1 cellular context compared by ENCODE assay signal in the genomic region with DNA sequence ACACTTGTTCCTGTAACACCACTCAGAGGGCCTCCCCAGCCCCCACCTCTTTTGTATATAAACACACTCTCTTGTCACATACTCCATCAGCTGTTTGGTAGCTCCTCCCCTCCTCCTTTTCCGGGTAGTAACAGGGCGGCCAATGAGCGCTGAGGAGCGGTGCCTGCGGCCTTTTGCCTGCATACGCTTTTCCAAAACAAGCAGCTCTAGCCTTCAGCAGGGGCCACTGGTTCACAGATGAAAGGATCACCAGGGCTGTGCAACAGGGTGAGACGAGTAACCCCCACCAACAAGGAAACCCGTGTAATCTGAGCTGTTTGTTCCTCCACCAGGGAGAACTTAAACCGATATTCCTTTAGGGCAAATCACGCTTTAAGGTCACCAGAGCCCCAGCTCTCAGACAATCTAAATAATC.
TF ChIP-seq lines count a peak whose summit lies in the region.

No MANE protein-coding gene starts in this region.

TF ChIP-seq in HepG2, 621 proteins besides CTCF, POLR2A, EP300 and RAD21 (continued from another document and continues in another):
- TF ChIP-seq, protein P1, sequence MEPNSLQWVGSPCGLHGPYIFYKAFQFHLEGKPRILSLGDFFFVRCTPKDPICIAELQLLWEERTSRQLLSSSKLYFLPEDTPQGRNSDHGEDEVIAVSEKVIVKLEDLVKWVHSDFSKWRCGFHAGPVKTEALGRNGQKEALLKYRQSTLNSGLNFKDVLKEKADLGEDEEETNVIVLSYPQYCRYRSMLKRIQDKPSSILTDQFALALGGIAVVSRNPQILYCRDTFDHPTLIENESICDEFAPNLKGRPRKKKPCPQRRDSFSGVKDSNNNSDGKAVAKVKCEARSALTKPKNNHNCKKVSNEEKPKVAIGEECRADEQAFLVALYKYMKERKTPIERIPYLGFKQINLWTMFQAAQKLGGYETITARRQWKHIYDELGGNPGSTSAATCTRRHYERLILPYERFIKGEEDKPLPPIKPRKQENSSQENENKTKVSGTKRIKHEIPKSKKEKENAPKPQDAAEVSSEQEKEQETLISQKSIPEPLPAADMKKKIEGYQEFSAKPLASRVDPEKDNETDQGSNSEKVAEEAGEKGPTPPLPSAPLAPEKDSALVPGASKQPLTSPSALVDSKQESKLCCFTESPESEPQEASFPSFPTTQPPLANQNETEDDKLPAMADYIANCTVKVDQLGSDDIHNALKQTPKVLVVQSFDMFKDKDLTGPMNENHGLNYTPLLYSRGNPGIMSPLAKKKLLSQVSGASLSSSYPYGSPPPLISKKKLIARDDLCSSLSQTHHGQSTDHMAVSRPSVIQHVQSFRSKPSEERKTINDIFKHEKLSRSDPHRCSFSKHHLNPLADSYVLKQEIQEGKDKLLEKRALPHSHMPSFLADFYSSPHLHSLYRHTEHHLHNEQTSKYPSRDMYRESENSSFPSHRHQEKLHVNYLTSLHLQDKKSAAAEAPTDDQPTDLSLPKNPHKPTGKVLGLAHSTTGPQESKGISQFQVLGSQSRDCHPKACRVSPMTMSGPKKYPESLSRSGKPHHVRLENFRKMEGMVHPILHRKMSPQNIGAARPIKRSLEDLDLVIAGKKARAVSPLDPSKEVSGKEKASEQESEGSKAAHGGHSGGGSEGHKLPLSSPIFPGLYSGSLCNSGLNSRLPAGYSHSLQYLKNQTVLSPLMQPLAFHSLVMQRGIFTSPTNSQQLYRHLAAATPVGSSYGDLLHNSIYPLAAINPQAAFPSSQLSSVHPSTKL (CRISPR knock-in tag; IDR thresholded peaks at IDR 0.05) = peak; percentile 80; the same call in 1 of the 2 replicates
- TF ChIP-seq ZNF570 (CRISPR knock-in tag; IDR thresholded peaks at IDR 0.05; ENCODE audit: borderline replicate concordance) (no peak), ZNF326 (CRISPR knock-in tag; IDR thresholded peaks at IDR 0.05; ENCODE audit: borderline replicate concordance) (no peak), ISL2 (CRISPR knock-in tag; IDR thresholded peaks at IDR 0.05) (peak; percentile 49; the same call in 1 of the 2 replicates), NCOA5 (CRISPR knock-in tag; IDR thresholded peaks at IDR 0.05) (no peak), ZNF143 (CRISPR knock-in tag; IDR thresholded peaks at IDR 0.05) (no peak), TCF12 (IDR thresholded peaks at IDR 0.05) (no peak), TCF12 (CRISPR knock-in tag; IDR thresholded peaks at IDR 0.05) (0 out of 2 replicates have a peak, but pooled peaks have one; percentile 63), BCL6 (CRISPR knock-in tag; IDR thresholded peaks at IDR 0.05) (peak; percentile 70), RXRA (CRISPR knock-in tag; IDR thresholded peaks at IDR 0.05) (peak; percentile 97), REXO4 (CRISPR knock-in tag; IDR thresholded peaks at IDR 0.05; ENCODE audit: borderline replicate concordance) (no peak), NR2F2 (IDR thresholded peaks at IDR 0.05; ENCODE audit: borderline replicate concordance, low read depth) (peak; percentile 69), ZKSCAN8 (CRISPR knock-in tag; IDR thresholded peaks at IDR 0.05; ENCODE audit: borderline replicate concordance) (no peak), PITX1 (CRISPR knock-in tag; IDR thresholded peaks at IDR 0.05) (peak; percentile 73), TAF1 (CRISPR knock-in tag; IDR thresholded peaks at IDR 0.05) (peak; percentile 42; the same call in 1 of the 2 replicates), TBX2 (CRISPR knock-in tag; IDR thresholded peaks at IDR 0.05; ENCODE audit: borderline replicate concordance) (peak; percentile 95), ZFAT (CRISPR knock-in tag; conservative IDR thresholded peaks at IDR 0.05) (no peak), PCBP1 (IDR thresholded peaks at IDR 0.05; ENCODE audit: borderline replicate concordance, low read depth, low read length) (no peak), NCOA1 (CRISPR knock-in tag; IDR thresholded peaks at IDR 0.05) (no peak), TOPORS (CRISPR knock-in tag; IDR thresholded peaks at IDR 0.05) (no peak), ZMYM3 (CRISPR knock-in tag; IDR thresholded peaks at IDR 0.05) (no peak), ZNF724P (CRISPR knock-in tag; IDR thresholded peaks at IDR 0.05; ENCODE audit: borderline replicate concordance) (no peak), MED13 (CRISPR knock-in tag; IDR thresholded peaks at IDR 0.05) (no peak), ZSCAN31 (CRISPR knock-in tag; IDR thresholded peaks at IDR 0.05; ENCODE audit: low read depth) (peak; percentile 90), ZNF7 (CRISPR knock-in tag; IDR thresholded peaks at IDR 0.05) (peak; percentile 70), MATR3 (CRISPR knock-in tag; IDR thresholded peaks at IDR 0.05) (no peak), ZNF530 (CRISPR knock-in tag; IDR thresholded peaks at IDR 0.05; ENCODE audit: low read depth) (no peak)
- TF ChIP-seq, protein P2, sequence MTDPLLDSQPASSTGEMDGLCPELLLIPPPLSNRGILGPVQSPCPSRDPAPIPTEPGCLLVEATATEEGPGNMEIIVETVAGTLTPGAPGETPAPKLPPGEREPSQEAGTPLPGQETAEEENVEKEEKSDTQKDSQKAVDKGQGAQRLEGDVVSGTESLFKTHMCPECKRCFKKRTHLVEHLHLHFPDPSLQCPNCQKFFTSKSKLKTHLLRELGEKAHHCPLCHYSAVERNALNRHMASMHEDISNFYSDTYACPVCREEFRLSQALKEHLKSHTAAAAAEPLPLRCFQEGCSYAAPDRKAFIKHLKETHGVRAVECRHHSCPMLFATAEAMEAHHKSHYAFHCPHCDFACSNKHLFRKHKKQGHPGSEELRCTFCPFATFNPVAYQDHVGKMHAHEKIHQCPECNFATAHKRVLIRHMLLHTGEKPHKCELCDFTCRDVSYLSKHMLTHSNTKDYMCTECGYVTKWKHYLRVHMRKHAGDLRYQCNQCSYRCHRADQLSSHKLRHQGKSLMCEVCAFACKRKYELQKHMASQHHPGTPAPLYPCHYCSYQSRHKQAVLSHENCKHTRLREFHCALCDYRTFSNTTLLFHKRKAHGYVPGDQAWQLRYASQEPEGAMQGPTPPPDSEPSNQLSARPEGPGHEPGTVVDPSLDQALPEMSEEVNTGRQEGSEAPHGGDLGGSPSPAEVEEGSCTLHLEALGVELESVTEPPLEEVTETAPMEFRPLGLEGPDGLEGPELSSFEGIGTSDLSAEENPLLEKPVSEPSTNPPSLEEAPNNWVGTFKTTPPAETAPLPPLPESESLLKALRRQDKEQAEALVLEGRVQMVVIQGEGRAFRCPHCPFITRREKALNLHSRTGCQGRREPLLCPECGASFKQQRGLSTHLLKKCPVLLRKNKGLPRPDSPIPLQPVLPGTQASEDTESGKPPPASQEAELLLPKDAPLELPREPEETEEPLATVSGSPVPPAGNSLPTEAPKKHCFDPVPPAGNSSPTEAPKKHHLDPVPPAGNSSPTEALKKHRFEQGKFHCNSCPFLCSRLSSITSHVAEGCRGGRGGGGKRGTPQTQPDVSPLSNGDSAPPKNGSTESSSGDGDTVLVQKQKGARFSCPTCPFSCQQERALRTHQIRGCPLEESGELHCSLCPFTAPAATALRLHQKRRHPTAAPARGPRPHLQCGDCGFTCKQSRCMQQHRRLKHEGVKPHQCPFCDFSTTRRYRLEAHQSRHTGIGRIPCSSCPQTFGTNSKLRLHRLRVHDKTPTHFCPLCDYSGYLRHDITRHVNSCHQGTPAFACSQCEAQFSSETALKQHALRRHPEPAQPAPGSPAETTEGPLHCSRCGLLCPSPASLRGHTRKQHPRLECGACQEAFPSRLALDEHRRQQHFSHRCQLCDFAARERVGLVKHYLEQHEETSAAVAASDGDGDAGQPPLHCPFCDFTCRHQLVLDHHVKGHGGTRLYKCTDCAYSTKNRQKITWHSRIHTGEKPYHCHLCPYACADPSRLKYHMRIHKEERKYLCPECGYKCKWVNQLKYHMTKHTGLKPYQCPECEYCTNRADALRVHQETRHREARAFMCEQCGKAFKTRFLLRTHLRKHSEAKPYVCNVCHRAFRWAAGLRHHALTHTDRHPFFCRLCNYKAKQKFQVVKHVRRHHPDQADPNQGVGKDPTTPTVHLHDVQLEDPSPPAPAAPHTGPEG (CRISPR knock-in tag; IDR thresholded peaks at IDR 0.05) = no peak
- TF ChIP-seq, protein P3, sequence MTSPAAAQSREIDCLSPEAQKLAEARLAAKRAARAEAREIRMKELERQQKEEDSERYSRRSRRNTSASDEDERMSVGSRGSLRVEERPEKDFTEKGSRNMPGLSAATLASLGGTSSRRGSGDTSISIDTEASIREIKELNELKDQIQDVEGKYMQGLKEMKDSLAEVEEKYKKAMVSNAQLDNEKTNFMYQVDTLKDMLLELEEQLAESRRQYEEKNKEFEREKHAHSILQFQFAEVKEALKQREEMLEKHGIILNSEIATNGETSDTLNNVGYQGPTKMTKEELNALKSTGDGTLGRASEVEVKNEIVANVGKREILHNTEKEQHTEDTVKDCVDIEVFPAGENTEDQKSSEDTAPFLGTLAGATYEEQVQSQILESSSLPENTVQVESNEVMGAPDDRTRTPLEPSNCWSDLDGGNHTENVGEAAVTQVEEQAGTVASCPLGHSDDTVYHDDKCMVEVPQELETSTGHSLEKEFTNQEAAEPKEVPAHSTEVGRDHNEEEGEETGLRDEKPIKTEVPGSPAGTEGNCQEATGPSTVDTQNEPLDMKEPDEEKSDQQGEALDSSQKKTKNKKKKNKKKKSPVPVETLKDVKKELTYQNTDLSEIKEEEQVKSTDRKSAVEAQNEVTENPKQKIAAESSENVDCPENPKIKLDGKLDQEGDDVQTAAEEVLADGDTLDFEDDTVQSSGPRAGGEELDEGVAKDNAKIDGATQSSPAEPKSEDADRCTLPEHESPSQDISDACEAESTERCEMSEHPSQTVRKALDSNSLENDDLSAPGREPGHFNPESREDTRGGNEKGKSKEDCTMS (CRISPR knock-in tag; conservative IDR thresholded peaks at IDR 0.05) = no peak
- TF ChIP-seq, protein P4, sequence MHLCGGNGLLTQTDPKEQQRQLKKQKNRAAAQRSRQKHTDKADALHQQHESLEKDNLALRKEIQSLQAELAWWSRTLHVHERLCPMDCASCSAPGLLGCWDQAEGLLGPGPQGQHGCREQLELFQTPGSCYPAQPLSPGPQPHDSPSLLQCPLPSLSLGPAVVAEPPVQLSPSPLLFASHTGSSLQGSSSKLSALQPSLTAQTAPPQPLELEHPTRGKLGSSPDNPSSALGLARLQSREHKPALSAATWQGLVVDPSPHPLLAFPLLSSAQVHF (CRISPR knock-in tag; IDR thresholded peaks at IDR 0.05) = no peak
- TF ChIP-seq, protein P5, sequence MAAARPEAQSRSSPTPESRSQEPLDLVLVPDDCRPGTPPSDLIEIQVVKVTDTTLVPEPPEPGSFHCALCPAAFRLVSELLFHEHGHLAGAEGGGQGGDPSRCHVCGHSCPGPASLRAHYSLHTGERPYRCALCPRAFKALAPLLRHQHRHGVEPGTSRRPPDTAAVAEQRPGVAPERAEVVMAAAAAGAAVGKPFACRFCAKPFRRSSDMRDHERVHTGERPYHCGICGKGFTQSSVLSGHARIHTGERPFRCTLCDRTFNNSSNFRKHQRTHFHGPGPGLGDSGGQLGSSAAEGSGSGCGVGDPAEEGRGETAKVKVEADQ (CRISPR knock-in tag; IDR thresholded peaks at IDR 0.05; ENCODE audit: borderline replicate concordance) = 0 out of 2 replicates have a peak, but pooled peaks have one; percentile 41
- TF ChIP-seq, protein P6, sequence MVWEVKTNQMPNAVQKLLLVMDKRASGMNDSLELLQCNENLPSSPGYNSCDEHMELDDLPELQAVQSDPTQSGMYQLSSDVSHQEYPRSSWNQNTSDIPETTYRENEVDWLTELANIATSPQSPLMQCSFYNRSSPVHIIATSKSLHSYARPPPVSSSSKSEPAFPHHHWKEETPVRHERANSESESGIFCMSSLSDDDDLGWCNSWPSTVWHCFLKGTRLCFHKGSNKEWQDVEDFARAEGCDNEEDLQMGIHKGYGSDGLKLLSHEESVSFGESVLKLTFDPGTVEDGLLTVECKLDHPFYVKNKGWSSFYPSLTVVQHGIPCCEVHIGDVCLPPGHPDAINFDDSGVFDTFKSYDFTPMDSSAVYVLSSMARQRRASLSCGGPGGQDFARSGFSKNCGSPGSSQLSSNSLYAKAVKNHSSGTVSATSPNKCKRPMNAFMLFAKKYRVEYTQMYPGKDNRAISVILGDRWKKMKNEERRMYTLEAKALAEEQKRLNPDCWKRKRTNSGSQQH (CRISPR knock-in tag; IDR thresholded peaks at IDR 0.05; ENCODE audit: low read depth) = peak; percentile 54; the same call in 1 of the 2 replicates
- TF ChIP-seq, protein P7, sequence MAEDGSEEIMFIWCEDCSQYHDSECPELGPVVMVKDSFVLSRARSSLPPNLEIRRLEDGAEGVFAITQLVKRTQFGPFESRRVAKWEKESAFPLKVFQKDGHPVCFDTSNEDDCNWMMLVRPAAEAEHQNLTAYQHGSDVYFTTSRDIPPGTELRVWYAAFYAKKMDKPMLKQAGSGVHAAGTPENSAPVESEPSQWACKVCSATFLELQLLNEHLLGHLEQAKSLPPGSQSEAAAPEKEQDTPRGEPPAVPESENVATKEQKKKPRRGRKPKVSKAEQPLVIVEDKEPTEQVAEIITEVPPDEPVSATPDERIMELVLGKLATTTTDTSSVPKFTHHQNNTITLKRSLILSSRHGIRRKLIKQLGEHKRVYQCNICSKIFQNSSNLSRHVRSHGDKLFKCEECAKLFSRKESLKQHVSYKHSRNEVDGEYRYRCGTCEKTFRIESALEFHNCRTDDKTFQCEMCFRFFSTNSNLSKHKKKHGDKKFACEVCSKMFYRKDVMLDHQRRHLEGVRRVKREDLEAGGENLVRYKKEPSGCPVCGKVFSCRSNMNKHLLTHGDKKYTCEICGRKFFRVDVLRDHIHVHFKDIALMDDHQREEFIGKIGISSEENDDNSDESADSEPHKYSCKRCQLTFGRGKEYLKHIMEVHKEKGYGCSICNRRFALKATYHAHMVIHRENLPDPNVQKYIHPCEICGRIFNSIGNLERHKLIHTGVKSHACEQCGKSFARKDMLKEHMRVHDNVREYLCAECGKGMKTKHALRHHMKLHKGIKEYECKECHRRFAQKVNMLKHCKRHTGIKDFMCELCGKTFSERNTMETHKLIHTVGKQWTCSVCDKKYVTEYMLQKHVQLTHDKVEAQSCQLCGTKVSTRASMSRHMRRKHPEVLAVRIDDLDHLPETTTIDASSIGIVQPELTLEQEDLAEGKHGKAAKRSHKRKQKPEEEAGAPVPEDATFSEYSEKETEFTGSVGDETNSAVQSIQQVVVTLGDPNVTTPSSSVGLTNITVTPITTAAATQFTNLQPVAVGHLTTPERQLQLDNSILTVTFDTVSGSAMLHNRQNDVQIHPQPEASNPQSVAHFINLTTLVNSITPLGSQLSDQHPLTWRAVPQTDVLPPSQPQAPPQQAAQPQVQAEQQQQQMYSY (CRISPR knock-in tag; IDR thresholded peaks at IDR 0.05) = no peak
- TF ChIP-seq, protein P8, sequence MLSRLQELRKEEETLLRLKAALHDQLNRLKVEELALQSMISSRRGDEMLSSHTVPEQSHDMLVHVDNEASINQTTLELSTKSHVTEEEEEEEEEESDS (CRISPR knock-in tag; IDR thresholded peaks at IDR 0.05; ENCODE audit: borderline replicate concordance) = no peak
- TF ChIP-seq, protein P9, sequence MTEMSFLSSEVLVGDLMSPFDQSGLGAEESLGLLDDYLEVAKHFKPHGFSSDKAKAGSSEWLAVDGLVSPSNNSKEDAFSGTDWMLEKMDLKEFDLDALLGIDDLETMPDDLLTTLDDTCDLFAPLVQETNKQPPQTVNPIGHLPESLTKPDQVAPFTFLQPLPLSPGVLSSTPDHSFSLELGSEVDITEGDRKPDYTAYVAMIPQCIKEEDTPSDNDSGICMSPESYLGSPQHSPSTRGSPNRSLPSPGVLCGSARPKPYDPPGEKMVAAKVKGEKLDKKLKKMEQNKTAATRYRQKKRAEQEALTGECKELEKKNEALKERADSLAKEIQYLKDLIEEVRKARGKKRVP (CRISPR knock-in tag; IDR thresholded peaks at IDR 0.05) = peak in 1 of 2 experiments; percentile 67; a peak in 1 of 4 replicates
